ENCODE assay signal across 8 cellular contexts in genomic region chr17:75843577-75844529, GRCh38. TPM values are rescaled to one million over a fixed set of nuclear protein-coding genes. Genes with fewer than 3 reads are reported as not detected.
DNase-seq lines count a peak whose midpoint lies in the region; ATAC-seq and TF ChIP-seq lines count a peak whose summit lies in the region.

TSS of gene UNC13D (minus strand) at chr17:75844404. CDS start at chr17:75844337, 67 bp downstream.

- H3K27ac ChIP-seq in esophagus squamous epithelium, result peak within 1 kb of the TSS; percentile 90 to 95 (median 92)

- intact Hi-C loops in esophagus squamous epithelium (cut with DNase I), result no loop called here

- TF ChIP-seq CTCF in GM06990 (IDR thresholded peaks at IDR 0.05; ENCODE audit: insufficient read depth, low read length, poor library complexity, severe bottlenecking) (no peak), esophagus squamous epithelium (IDR thresholded peaks at IDR 0.05) (no peak), retinal pigment epithelial cell (conservative IDR thresholded peaks at IDR 0.05; ENCODE audit: low read depth, low read length) (no peak), HFFc6 (IDR thresholded peaks at IDR 0.05) (no peak)

- H3K36me3 ChIP-seq in GM06990 (ENCODE audit: control insufficient read depth, insufficient read depth, low read length), result peaks cover 32% of the 10 kb centered on the region
- peaks cover 24 to 58% (median 24%) of the 10 kb centered on the region in 3 donors for H3K36me3 ChIP-seq in esophagus squamous epithelium

- H3K4me3 ChIP-seq in GM06990 (replicated peaks; ENCODE audit: low read depth, low read length), result peak within 1 kb of the TSS; percentile 63
- peak within 1 kb of the TSS; percentile 3 to 59 (median 40) for H3K4me3 ChIP-seq in esophagus squamous epithelium
- H3K4me3 ChIP-seq in retinal pigment epithelial cell (ENCODE audit: low read length), result peak within 1 kb of the TSS; percentile 44

- H3K4me3 Mint-ChIP-seq in activated CD8-positive, alpha-beta memory T cell treated with anti-CD3 and anti-CD28 coated beads, Interleukin-2, amount 10 ng/mL, durations not matched to agents 7 days and 5 days, result peak within 1 kb of the TSS; percentile 98
- no peak within 1 kb of the TSS for H3K4me3 Mint-ChIP-seq in HFFc6

- H3K27me3 ChIP-seq in GM06990 (replicated peaks; ENCODE audit: control insufficient read depth, insufficient read depth, low read length) (no peaks in the 10 kb centered on the region), esophagus squamous epithelium (no peaks in the 10 kb centered on the region)

- H3K27me3 Mint-ChIP-seq in activated CD8-positive, alpha-beta memory T cell treated with anti-CD3 and anti-CD28 coated beads, Interleukin-2, amount 10 ng/mL, durations not matched to agents 7 days and 5 days, result no peaks in the 10 kb centered on the region
- peaks cover 2% of the 10 kb centered on the region; the same call in 1 of the 2 replicates for H3K27me3 Mint-ChIP-seq in HFFc6 (ENCODE audit: insufficient read depth)

- H3K27ac Mint-ChIP-seq in activated CD8-positive, alpha-beta memory T cell treated with anti-CD3 and anti-CD28 coated beads, Interleukin-2, amount 10 ng/mL, durations not matched to agents 7 days and 5 days, result peak within 1 kb of the TSS; percentile 98
- H3K27ac Mint-ChIP-seq in HFFc6, result no peak within 1 kb of the TSS

- WGBS in esophagus squamous epithelium, 2 donors, result 90% methylated on average over 2 of the region's 35 CpGs; no CpG with 5 or more reads in 1 of the 2 donors

- H3K9me3 Mint-ChIP-seq in activated CD8-positive, alpha-beta memory T cell treated with anti-CD3 and anti-CD28 coated beads, Interleukin-2, amount 10 ng/mL, durations not matched to agents 7 days and 5 days (ENCODE audit: low read depth), result no peaks in the 10 kb centered on the region
- no peaks in the 10 kb centered on the region for H3K9me3 Mint-ChIP-seq in HFFc6

- H3K9me3 ChIP-seq in esophagus squamous epithelium, result no peaks in the 10 kb centered on the region

- DNase-seq in GM06990 (ENCODE audit: extremely low read depth, insufficient read length) (peak; percentile 71), LoVo (ENCODE audit: low spot score) (peak; percentile 9), esophagus squamous epithelium (lab: John Stamatoyannopoulos, UW) (no peak), retinal pigment epithelial cell (ENCODE audit: low read depth) (no peak), HFFc6 (no peak)
- peak; percentile 84 for DNase-seq in activated CD8-positive, alpha-beta memory T cell treated with anti-CD3 and anti-CD28 coated beads, Interleukin-2, amount 10 ng/mL, durations not matched to agents 7 days and 5 days

- ATAC-seq in activated CD8-positive, alpha-beta memory T cell treated with anti-CD3 and anti-CD28 coated beads, Interleukin-2, amount 10 ng/mL, durations not matched to agents 7 days and 5 days, result peak; percentile 75
- ATAC-seq in GM19023 (IDR thresholded peaks at IDR 0.05; ENCODE audit: unreplicated experiment), result no peak
- no peak for ATAC-seq in GM19467 (IDR thresholded peaks at IDR 0.05; ENCODE audit: unreplicated experiment)

- peak in 1 of 4 donors; percentile 69 for TF ChIP-seq POLR2A in esophagus squamous epithelium (IDR thresholded peaks at IDR 0.05)

- H3K36me3 Mint-ChIP-seq in activated CD8-positive, alpha-beta memory T cell treated with anti-CD3 and anti-CD28 coated beads, Interleukin-2, amount 10 ng/mL, durations not matched to agents 7 days and 5 days, result peaks cover 26% of the 10 kb centered on the region
- peaks cover 7% of the 10 kb centered on the region for H3K36me3 Mint-ChIP-seq in HFFc6 (ENCODE audit: low read depth)

- peaks cover 25% of the 10 kb centered on the region for H3K4me1 Mint-ChIP-seq in activated CD8-positive, alpha-beta memory T cell treated with anti-CD3 and anti-CD28 coated beads, Interleukin-2, amount 10 ng/mL, durations not matched to agents 7 days and 5 days
- H3K4me1 Mint-ChIP-seq in HFFc6 (ENCODE audit: low read depth), result peaks cover 5% of the 10 kb centered on the region; the same call in 1 of the 2 replicates

- CTCF ChIA-PET in activated CD8-positive, alpha-beta memory T cell treated with anti-CD3 and anti-CD28 coated beads, Interleukin-2, amount 10 ng/mL, durations not matched to agents 7 days and 5 days (lab: Charles Lee), result interaction anchor here (0.7 to 4.1 kb wide), 19 partner anchors 8 to 90 kb away, joined by 3 to 49 read pairs (median 6); partner anchors contain the start of genes GALK1, TRIM65 and WBP2

- H3K4me1 ChIP-seq in esophagus squamous epithelium, result peaks cover 26 to 71% (median 44%) of the 10 kb centered on the region in 3 donors

RNA-seq across cellular contexts. Expression of gene UNC13D, which starts in this region (rescaled TPM):
- 100 to 1,000 TPM; 212 to 218 TPM for total RNA-seq in activated CD8-positive, alpha-beta memory T cell treated with anti-CD3 and anti-CD28 coated beads, Interleukin-2, amount 10 ng/mL, durations not matched to agents 7 days and 5 days
- total RNA-seq in esophagus squamous epithelium, result 10 to 100 TPM; 16.5 to 21.5 (median 16.9) TPM
- under 1 TPM; 0.17 to 0.78 (median 0.24) TPM for total RNA-seq in HFFc6 (2021; fragmentation: NEBNext Ultra II Directional; extraction: Animal tissue kit (Norgen Biotek cat#: 25700))

Comparison
In these comparisons a context has a peak if more than half of its experiments do, and no peak if none do; other contexts are left out.
1. RNA of gene UNC13D (total RNA-seq): 212 to 218 TPM in activated CD8-positive, alpha-beta memory T cell treated with anti-CD3 and anti-CD28 coated beads, Interleukin-2, amount 10 ng/mL, durations not matched to agents 7 days and 5 days and 16.5 to 21.5 TPM in esophagus squamous epithelium; 0.17 to 0.78 TPM in HFFc6; every median in the first group is over 4 times any median in the second.
2. RNA of gene UNC13D (total RNA-seq): 212 to 218 TPM in activated CD8-positive, alpha-beta memory T cell treated with anti-CD3 and anti-CD28 coated beads, Interleukin-2, amount 10 ng/mL, durations not matched to agents 7 days and 5 days; 16.5 to 21.5 TPM in esophagus squamous epithelium; every median in the first group is over 4 times any median in the second.
3. DNase-seq: peak in GM06990 (single experiment), LoVo (single experiment) and activated CD8-positive, alpha-beta memory T cell treated with anti-CD3 and anti-CD28 coated beads, Interleukin-2, amount 10 ng/mL, durations not matched to agents 7 days and 5 days (single experiment); none in esophagus squamous epithelium (single experiment), retinal pigment epithelial cell (single experiment) and HFFc6 (single experiment).
4. Peak in every context shown above with its lines, with median percentiles within 50 percentile points of each other: H3K4me3 ChIP-seq.